Comparison of ENCODE assay signal across 5 cellular contexts in the genomic region with DNA sequence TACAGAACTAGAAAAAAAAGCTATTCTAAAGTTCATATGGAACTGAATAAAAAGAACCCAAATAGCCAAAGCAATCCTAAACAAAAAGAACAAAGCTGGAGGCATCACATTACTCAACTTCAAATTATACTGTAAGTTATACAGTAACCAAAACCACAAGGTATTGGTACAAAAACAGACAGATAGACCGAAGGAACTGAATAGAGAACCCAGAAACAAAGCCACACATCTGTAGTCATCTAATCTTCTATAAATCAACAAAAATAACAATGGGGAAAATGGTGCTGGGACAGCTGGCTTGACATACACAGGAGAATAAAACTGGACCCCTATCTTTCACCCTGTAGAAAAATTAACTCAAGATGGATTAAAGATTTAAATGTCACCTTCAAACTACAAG. TPM values are rescaled to one million over a fixed set of nuclear protein-coding genes. Genes with fewer than 3 reads are reported as not detected.
"Had no signal": no experiment of that assay in that cellular context is flagged by ENCODE, and none has a peak within 500 bp of the region (broad histone marks: within the 10 kb centered on the region; RNA-seq: fewer than 3 reads in every experiment).

No MANE protein-coding gene starts in this region.

- H3K4me1 Mint-ChIP-seq: GM23338, IgD-negative memory B cell had no signal

- ATAC-seq: GM23338, HepG2 had no signal

- H3K27ac Mint-ChIP-seq: GM23338, H9, IgD-negative memory B cell had no signal

- DNase-seq: H9, HCEC 1CT had no signal

- H3K36me3 Mint-ChIP-seq: IgD-negative memory B cell had no signal

- H3K4me3 Mint-ChIP-seq: GM23338, H9, IgD-negative memory B cell had no signal

RNA-seq across cellular contexts. Expression of a gene that starts 38.1 kb away (rescaled TPM):
- total RNA-seq: HepG2 had no signal
